9 cellular contexts compared by ENCODE assay signal in the genomic region with DNA sequence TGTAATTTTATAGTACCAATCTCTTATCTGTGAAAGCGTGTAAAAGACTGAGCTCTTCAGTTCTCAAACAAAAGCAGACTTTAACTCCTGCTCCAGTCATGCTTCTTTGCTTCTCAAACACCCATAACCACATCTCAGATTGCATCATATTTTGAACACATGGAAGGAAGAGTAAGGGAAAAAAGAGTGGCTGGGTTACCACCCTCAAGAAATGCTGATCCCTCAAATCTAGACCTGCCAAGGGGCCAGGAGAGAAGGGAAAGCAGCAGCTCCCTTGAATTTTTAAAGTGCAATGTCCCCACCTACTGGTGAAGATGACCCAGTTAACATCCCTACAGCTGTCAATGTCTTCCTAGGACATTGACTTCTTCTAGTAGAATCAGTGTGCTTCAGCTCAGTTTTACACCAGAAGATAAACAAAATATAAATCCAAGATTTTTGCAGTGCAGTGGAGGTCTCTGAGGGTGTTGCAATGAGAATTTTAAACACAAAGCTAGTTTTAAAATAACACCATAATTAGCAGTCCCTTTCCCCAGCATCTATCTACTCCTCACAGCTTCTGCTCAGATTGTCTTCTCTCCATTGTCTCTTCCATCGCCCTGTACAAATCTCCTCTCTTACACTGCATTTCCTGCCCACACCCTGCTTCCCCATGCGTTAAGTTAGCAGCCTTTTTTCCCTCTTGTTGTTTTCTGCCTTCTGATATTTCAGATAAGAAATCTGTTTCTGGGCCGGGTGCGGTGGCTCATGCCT. TPM values are rescaled to one million over a fixed set of nuclear protein-coding genes. Genes with fewer than 3 reads are reported as not detected.
DNase-seq lines count a peak whose midpoint lies in the region; ATAC-seq, FAIRE-seq and TF ChIP-seq lines count a peak whose summit lies in the region.
"Had no signal": no experiment of that assay in that cellular context is flagged by ENCODE, and none has a peak within 500 bp of the region (broad histone marks: within the 10 kb centered on the region; RNA-seq: fewer than 3 reads in every experiment).

No MANE protein-coding gene starts in this region.

- TF ChIP-seq CTCF in CD8-positive, alpha-beta T cell (IDR thresholded peaks at IDR 0.05), result peak; percentile 68
- TF ChIP-seq CTCF in glutamatergic neuron (IDR thresholded peaks at IDR 0.05; ENCODE audit: partially characterized antibody, unreplicated experiment) (peak; percentile 68), prostate gland (IDR thresholded peaks at IDR 0.05) (peak in 3 of 4 experiments; percentile 41 to 55 (median 44))

- H3K9me3 ChIP-seq in CD8-positive, alpha-beta T cell (ENCODE audit: low read length), result no peaks in the 10 kb centered on the region
- no peaks in the 10 kb centered on the region for H3K9me3 ChIP-seq in prostate gland

- intact Hi-C loops in CD8-positive, alpha-beta T cell (cut with DNase I, micrococcal nuclease), result loop anchor here (1.0 kb wide), 1 partner anchor 373 kb away; no protein-coding TSS in a partner anchor
- intact Hi-C loops in activated T-helper 1 cell treated with anti-CD3 and anti-CD28 coated beads, Interleukin-12 subunit alpha, Interleukin-12 subunit beta, Interleukin-2, Interleukin-4 antibody, amounts not matched to agents 30 ng/mL and 10 ng/mL and 1 ng/mL, durations not matched to agents 14 hours and 24 hours and 36 hours (cut with micrococcal nuclease), result loop anchor here (1.0 kb wide), 2 partner anchors 354 to 373 kb away; no protein-coding TSS in a partner anchor
- intact Hi-C loops in prostate gland (cut with DNase I), result no loop called here

- no peaks in the 10 kb centered on the region for H3K27me3 ChIP-seq in CD8-positive, alpha-beta T cell (ENCODE audit: insufficient read depth, low read length)
- H3K27me3 ChIP-seq in prostate gland (replicated peaks; ENCODE audit: insufficient read depth), result no peaks in the 10 kb centered on the region

- H3K36me3 ChIP-seq in CD8-positive, alpha-beta T cell (ENCODE audit: insufficient read depth, low read length), result no peaks in the 10 kb centered on the region
- H3K36me3 ChIP-seq in prostate gland, result no peaks in the 10 kb centered on the region

- peak in 3 of 7 experiments; percentile 19 to 30 (median 21) for DNase-seq in CD8-positive, alpha-beta T cell
- DNase-seq in GM19239 (ENCODE audit: insufficient read length, low spot score), result peak; percentile 30
- DNase-seq in NCI-H226, result peak; percentile 7
- peak; percentile 25 for DNase-seq in activated T-helper 1 cell treated with anti-CD3 and anti-CD28 coated beads, Interleukin-12 subunit alpha, Interleukin-12 subunit beta, Interleukin-2, Interleukin-4 antibody, amounts not matched to agents 30 ng/mL and 10 ng/mL and 1 ng/mL, durations not matched to agents 14 hours and 24 hours and 36 hours (ENCODE audit: low spot score)
- DNase-seq in glutamatergic neuron, result no peak
- DNase-seq in prostate gland (ENCODE audit: low spot score), result peak; percentile 38

- no peak overlapping the region for H3K27ac ChIP-seq in CD8-positive, alpha-beta T cell (ENCODE audit: low read depth, low read length)
- H3K27ac ChIP-seq in prostate gland, result no peak overlapping the region

- H3K4me1 Mint-ChIP-seq in CD8-positive, alpha-beta T cell (ENCODE audit: low read depth), result no peaks in the 10 kb centered on the region
- no peaks in the 10 kb centered on the region for H3K4me1 Mint-ChIP-seq in activated T-helper 1 cell treated with anti-CD3 and anti-CD28 coated beads, Interleukin-12 subunit alpha, Interleukin-12 subunit beta, Interleukin-2, Interleukin-4 antibody, amounts not matched to agents 30 ng/mL and 10 ng/mL and 1 ng/mL, durations not matched to agents 14 hours and 24 hours and 36 hours (ENCODE audit: low read depth)
- no peaks in the 10 kb centered on the region for H3K4me1 Mint-ChIP-seq in glutamatergic neuron (ENCODE audit: low read depth, unreplicated experiment)

- peaks cover 14% of the 10 kb centered on the region for H3K9me3 Mint-ChIP-seq in CD8-positive, alpha-beta T cell
- no peaks in the 10 kb centered on the region for H3K9me3 Mint-ChIP-seq in activated T-helper 1 cell treated with anti-CD3 and anti-CD28 coated beads, Interleukin-12 subunit alpha, Interleukin-12 subunit beta, Interleukin-2, Interleukin-4 antibody, amounts not matched to agents 30 ng/mL and 10 ng/mL and 1 ng/mL, durations not matched to agents 14 hours and 24 hours and 36 hours
- H3K9me3 Mint-ChIP-seq in glutamatergic neuron (ENCODE audit: unreplicated experiment), result no peaks in the 10 kb centered on the region

- no peak for TF ChIP-seq POLR2A in prostate gland (IDR thresholded peaks at IDR 0.05)

- H3K4me3 Mint-ChIP-seq in CD8-positive, alpha-beta T cell, result no peak overlapping the region
- H3K4me3 Mint-ChIP-seq in activated T-helper 1 cell treated with anti-CD3 and anti-CD28 coated beads, Interleukin-12 subunit alpha, Interleukin-12 subunit beta, Interleukin-2, Interleukin-4 antibody, amounts not matched to agents 30 ng/mL and 10 ng/mL and 1 ng/mL, durations not matched to agents 14 hours and 24 hours and 36 hours, result no peak overlapping the region
- H3K4me3 Mint-ChIP-seq in glutamatergic neuron (ENCODE audit: unreplicated experiment), result no peak overlapping the region

- H3K4me3 ChIP-seq in CD8-positive, alpha-beta T cell (ENCODE audit: low read depth, low read length), result no peak overlapping the region
- H3K4me3 ChIP-seq in prostate gland, result no peak overlapping the region

- 43% methylated on average over 5 of the region's 5 CpGs for WGBS in prostate gland

- H3K36me3 Mint-ChIP-seq in CD8-positive, alpha-beta T cell, result no peaks in the 10 kb centered on the region
- no peaks in the 10 kb centered on the region for H3K36me3 Mint-ChIP-seq in activated T-helper 1 cell treated with anti-CD3 and anti-CD28 coated beads, Interleukin-12 subunit alpha, Interleukin-12 subunit beta, Interleukin-2, Interleukin-4 antibody, amounts not matched to agents 30 ng/mL and 10 ng/mL and 1 ng/mL, durations not matched to agents 14 hours and 24 hours and 36 hours (ENCODE audit: low read depth)
- no peaks in the 10 kb centered on the region for H3K36me3 Mint-ChIP-seq in glutamatergic neuron (ENCODE audit: unreplicated experiment)

- peak; percentile 85 for FAIRE-seq in GM19239 (lab: Jason Lieb, UNC)

- peaks cover 35% of the 10 kb centered on the region for H3K27me3 Mint-ChIP-seq in CD8-positive, alpha-beta T cell (ENCODE audit: low read depth)
- peaks cover 56% of the 10 kb centered on the region for H3K27me3 Mint-ChIP-seq in activated T-helper 1 cell treated with anti-CD3 and anti-CD28 coated beads, Interleukin-12 subunit alpha, Interleukin-12 subunit beta, Interleukin-2, Interleukin-4 antibody, amounts not matched to agents 30 ng/mL and 10 ng/mL and 1 ng/mL, durations not matched to agents 14 hours and 24 hours and 36 hours (ENCODE audit: insufficient read depth)
- H3K27me3 Mint-ChIP-seq in glutamatergic neuron (ENCODE audit: unreplicated experiment), result no peaks in the 10 kb centered on the region

- POLR2A ChIA-PET in CD8-positive, alpha-beta T cell (lab: Charles Lee), result no interaction called here

- CTCF ChIA-PET in CD8-positive, alpha-beta T cell (lab: Charles Lee), result interaction anchor here (0.7 to 5.8 kb wide), 19 partner anchors 9 to 739 kb away, joined by 3 to 80 read pairs (median 3); no protein-coding TSS in a partner anchor

- ATAC-seq in CD8-positive, alpha-beta T cell, result peak; percentile 52
- no peak for ATAC-seq in HG03135 (IDR thresholded peaks at IDR 0.05; ENCODE audit: unreplicated experiment)
- ATAC-seq in HG03442 (IDR thresholded peaks at IDR 0.05; ENCODE audit: unreplicated experiment), result no peak

- H3K4me1 ChIP-seq in CD8-positive, alpha-beta T cell (ENCODE audit: insufficient read depth, low read length), result no peaks in the 10 kb centered on the region
- H3K4me1 ChIP-seq in prostate gland (replicated peaks), result no peaks in the 10 kb centered on the region

- H3K27ac Mint-ChIP-seq in CD8-positive, alpha-beta T cell, result no peak overlapping the region
- no peak overlapping the region for H3K27ac Mint-ChIP-seq in activated T-helper 1 cell treated with anti-CD3 and anti-CD28 coated beads, Interleukin-12 subunit alpha, Interleukin-12 subunit beta, Interleukin-2, Interleukin-4 antibody, amounts not matched to agents 30 ng/mL and 10 ng/mL and 1 ng/mL, durations not matched to agents 14 hours and 24 hours and 36 hours
- no peak overlapping the region for H3K27ac Mint-ChIP-seq in glutamatergic neuron (ENCODE audit: unreplicated experiment)

RNA-seq across cellular contexts. Expression of gene HLA-DQB2, which starts 22.6 kb away (rescaled TPM):
- total RNA-seq in CD8-positive, alpha-beta T cell, result 1 to 10 TPM in 1 of 2 experiments, under 1 TPM in 1; 0.67 to 1.4 TPM
- total RNA-seq in activated T-helper 1 cell treated with anti-CD3 and anti-CD28 coated beads, Interleukin-12 subunit alpha, Interleukin-12 subunit beta, Interleukin-2, Interleukin-4 antibody, amounts not matched to agents 30 ng/mL and 10 ng/mL and 1 ng/mL, durations not matched to agents 14 hours and 24 hours and 36 hours, result 0.51 and 0.67 TPM in 2 replicates
- total RNA-seq in glutamatergic neuron (ENCODE audit: unreplicated experiment) (not detected), prostate gland (1 to 10 TPM in 1 of 2 donors, not detected in 1; 1.5 TPM)
- total RNA-seq: skeletal muscle tissue had no signal

RNA-seq across cellular contexts. Expression of gene HLA-DOB, which starts 30.8 kb away (rescaled TPM):
- 10 to 100 TPM; 12.8 to 13.4 TPM for total RNA-seq in CD8-positive, alpha-beta T cell
- total RNA-seq in activated T-helper 1 cell treated with anti-CD3 and anti-CD28 coated beads, Interleukin-12 subunit alpha, Interleukin-12 subunit beta, Interleukin-2, Interleukin-4 antibody, amounts not matched to agents 30 ng/mL and 10 ng/mL and 1 ng/mL, durations not matched to agents 14 hours and 24 hours and 36 hours, result 4.2 and 4.3 TPM in 2 replicates
- total RNA-seq in glutamatergic neuron (ENCODE audit: unreplicated experiment), result not detected
- under 1 TPM in 1 of 2 donors, not detected in 1; 0.41 TPM for total RNA-seq in prostate gland
- total RNA-seq: skeletal muscle tissue had no signal

RNA-seq across cellular contexts. Expression of gene HLA-DQA2, which starts 44.8 kb away (rescaled TPM):
- under 1 TPM; 0.22 to 0.30 TPM for total RNA-seq in CD8-positive, alpha-beta T cell
- 1.8 and 2.7 TPM in 2 replicates for total RNA-seq in activated T-helper 1 cell treated with anti-CD3 and anti-CD28 coated beads, Interleukin-12 subunit alpha, Interleukin-12 subunit beta, Interleukin-2, Interleukin-4 antibody, amounts not matched to agents 30 ng/mL and 10 ng/mL and 1 ng/mL, durations not matched to agents 14 hours and 24 hours and 36 hours
- total RNA-seq in glutamatergic neuron (ENCODE audit: unreplicated experiment) (not detected), prostate gland (1 to 10 TPM in 1 of 2 donors, under 1 TPM in 1; 0.45 to 1.6 TPM)
- total RNA-seq: skeletal muscle tissue had no signal

RNA-seq across cellular contexts. Expression of gene TAP2, which starts 52.6 kb away (rescaled TPM):
- total RNA-seq in CD8-positive, alpha-beta T cell, result 10 to 100 TPM; 88.9 to 91.0 TPM
- 160 and 167 TPM in 2 replicates for total RNA-seq in activated T-helper 1 cell treated with anti-CD3 and anti-CD28 coated beads, Interleukin-12 subunit alpha, Interleukin-12 subunit beta, Interleukin-2, Interleukin-4 antibody, amounts not matched to agents 30 ng/mL and 10 ng/mL and 1 ng/mL, durations not matched to agents 14 hours and 24 hours and 36 hours
- total RNA-seq in glutamatergic neuron (ENCODE audit: unreplicated experiment) (1.9 TPM), prostate gland (10 to 100 TPM in 1 of 2 donors, 1 to 10 TPM in 1; 7.1 to 15.8 TPM)

RNA-seq across cellular contexts. Expression of gene PSMB8, which starts 57.9 kb away (rescaled TPM):
- total RNA-seq in CD8-positive, alpha-beta T cell, result 100 to 1,000 TPM; 108 to 117 TPM
- 353 and 358 TPM in 2 replicates for total RNA-seq in activated T-helper 1 cell treated with anti-CD3 and anti-CD28 coated beads, Interleukin-12 subunit alpha, Interleukin-12 subunit beta, Interleukin-2, Interleukin-4 antibody, amounts not matched to agents 30 ng/mL and 10 ng/mL and 1 ng/mL, durations not matched to agents 14 hours and 24 hours and 36 hours
- not detected for total RNA-seq in glutamatergic neuron (ENCODE audit: unreplicated experiment)
- 10 to 100 TPM; 30.7 to 47.3 TPM for total RNA-seq in prostate gland
